ENCODE assay signal across 1 cellular context in genomic region chr2:15561574-15562344, GRCh38.
TF ChIP-seq lines count a peak whose summit lies in the region.

No MANE protein-coding gene starts in this region.

TF ChIP-seq in HepG2, 621 proteins besides CTCF, POLR2A, EP300 and RAD21 (continued from another document):
- TF ChIP-seq ZHX1 (CRISPR knock-in tag; IDR thresholded peaks at IDR 0.05; ENCODE audit: low read depth) = no peak
- TF ChIP-seq ZGPAT (CRISPR knock-in tag; IDR thresholded peaks at IDR 0.05) = 0 out of 2 replicates have a peak, but pooled peaks have one; percentile 14
- 0 out of 2 replicates have a peak, but pooled peaks have one; percentile 59 for TF ChIP-seq MTF2 (CRISPR knock-in tag; IDR thresholded peaks at IDR 0.05; ENCODE audit: borderline replicate concordance)
- peak; percentile 6 for TF ChIP-seq SPEN (CRISPR knock-in tag; IDR thresholded peaks at IDR 0.05; ENCODE audit: low read depth)
- TF ChIP-seq ZNF652 (CRISPR knock-in tag; IDR thresholded peaks at IDR 0.05; ENCODE audit: borderline replicate concordance, low read depth) = peak; percentile 6; the same call in 1 of the 2 replicates
- TF ChIP-seq ZNF496 (CRISPR knock-in tag; IDR thresholded peaks at IDR 0.05; ENCODE audit: insufficient replicate concordance) = no peak
- TF ChIP-seq RCOR2 (CRISPR knock-in tag; IDR thresholded peaks at IDR 0.05) = no peak
- no peak for TF ChIP-seq NONO (IDR thresholded peaks at IDR 0.05)
- 0 out of 2 replicates have a peak, but pooled peaks have one; percentile 7 for TF ChIP-seq NONO (CRISPR knock-in tag; conservative IDR thresholded peaks at IDR 0.05)
- TF ChIP-seq ARNT2 (CRISPR knock-in tag; IDR thresholded peaks at IDR 0.05; ENCODE audit: low read depth) = 0 out of 2 replicates have a peak, but pooled peaks have one; percentile 12
- no peak for TF ChIP-seq ZSCAN30 (CRISPR knock-in tag; IDR thresholded peaks at IDR 0.05)
- TF ChIP-seq CREM (IDR thresholded peaks at IDR 0.05) = peak; percentile 9; the same call in 1 of the 2 replicates
- no peak for TF ChIP-seq CREM (CRISPR knock-in tag; IDR thresholded peaks at IDR 0.05)
- TF ChIP-seq PLRG1 (conservative IDR thresholded peaks at IDR 0.05) = no peak
- 0 out of 2 replicates have a peak, but pooled peaks have one; percentile 0 for TF ChIP-seq BCL6 (CRISPR knock-in tag; IDR thresholded peaks at IDR 0.05)
- TF ChIP-seq HMGA1 (CRISPR knock-in tag; conservative IDR thresholded peaks at IDR 0.05) = 0 out of 2 replicates have a peak, but pooled peaks have one; percentile 80
- peak; percentile 6 for TF ChIP-seq CCAR2 (optimal IDR thresholded peaks at IDR 0.05; ENCODE audit: low read depth, low read length)
- TF ChIP-seq PAX8 (CRISPR knock-in tag; IDR thresholded peaks at IDR 0.05; ENCODE audit: borderline replicate concordance) = no peak
- 0 out of 2 replicates have a peak, but pooled peaks have one; percentile 10 for TF ChIP-seq ZNF761 (CRISPR knock-in tag; conservative IDR thresholded peaks at IDR 0.05)
- TF ChIP-seq ZNF710 (CRISPR knock-in tag; IDR thresholded peaks at IDR 0.05; ENCODE audit: borderline replicate concordance) = no peak
TF ChIP-seq in HepG2: peak in this region for 27.
